ENCODE assay signal across 1 cellular context in genomic region chr2:24482972-24483300, GRCh38.
TF ChIP-seq lines count a peak whose summit lies in the region.

No MANE protein-coding gene starts in this region.

TF ChIP-seq in K562, 482 proteins besides CTCF, POLR2A, EP300 and RAD21 (continued from another document):
- TF ChIP-seq TSHZ1 (CRISPR knock-in tag; IDR thresholded peaks at IDR 0.05), result no peak
- TF ChIP-seq BMI1 (IDR thresholded peaks at IDR 0.05; ENCODE audit: low read length), result no peak
- no peak for TF ChIP-seq HDAC1 (IDR thresholded peaks at IDR 0.05)
- TF ChIP-seq ZNF212 (CRISPR knock-in tag; IDR thresholded peaks at IDR 0.05), result no peak
- TF ChIP-seq SNIP1 (IDR thresholded peaks at IDR 0.05; ENCODE audit: low read depth), result no peak
- peak; percentile 35 for TF ChIP-seq RBFOX2 (IDR thresholded peaks at IDR 0.05; ENCODE audit: low read depth, low read length)
- 0 out of 2 replicates have a peak, but pooled peaks have one; percentile 24 for TF ChIP-seq PTRF (tag; IDR thresholded peaks at IDR 0.05)
- no peak for TF ChIP-seq CHD7 (IDR thresholded peaks at IDR 0.05; ENCODE audit: low read depth, low read length)
- no peak for TF ChIP-seq GTF2A2 (tag; IDR thresholded peaks at IDR 0.05)
- TF ChIP-seq ZNF431 (CRISPR knock-in tag; IDR thresholded peaks at IDR 0.05), result no peak
- no peak for TF ChIP-seq ID3 (CRISPR knock-in tag; IDR thresholded peaks at IDR 0.05)
- no peak for TF ChIP-seq ID3 (tag; IDR thresholded peaks at IDR 0.05)
- no peak for TF ChIP-seq PCBP1 (IDR thresholded peaks at IDR 0.05; ENCODE audit: low read depth, low read length, poor library complexity, severe bottlenecking)
- TF ChIP-seq ZNF217 (CRISPR knock-in tag; IDR thresholded peaks at IDR 0.05), result no peak
- no peak for TF ChIP-seq MTA1 (IDR thresholded peaks at IDR 0.05; ENCODE audit: borderline replicate concordance)
- no peak for TF ChIP-seq ZNF507 (tag; conservative IDR thresholded peaks at IDR 0.05)
